ENCODE assay signal across 8 cellular contexts in the genomic region with DNA sequence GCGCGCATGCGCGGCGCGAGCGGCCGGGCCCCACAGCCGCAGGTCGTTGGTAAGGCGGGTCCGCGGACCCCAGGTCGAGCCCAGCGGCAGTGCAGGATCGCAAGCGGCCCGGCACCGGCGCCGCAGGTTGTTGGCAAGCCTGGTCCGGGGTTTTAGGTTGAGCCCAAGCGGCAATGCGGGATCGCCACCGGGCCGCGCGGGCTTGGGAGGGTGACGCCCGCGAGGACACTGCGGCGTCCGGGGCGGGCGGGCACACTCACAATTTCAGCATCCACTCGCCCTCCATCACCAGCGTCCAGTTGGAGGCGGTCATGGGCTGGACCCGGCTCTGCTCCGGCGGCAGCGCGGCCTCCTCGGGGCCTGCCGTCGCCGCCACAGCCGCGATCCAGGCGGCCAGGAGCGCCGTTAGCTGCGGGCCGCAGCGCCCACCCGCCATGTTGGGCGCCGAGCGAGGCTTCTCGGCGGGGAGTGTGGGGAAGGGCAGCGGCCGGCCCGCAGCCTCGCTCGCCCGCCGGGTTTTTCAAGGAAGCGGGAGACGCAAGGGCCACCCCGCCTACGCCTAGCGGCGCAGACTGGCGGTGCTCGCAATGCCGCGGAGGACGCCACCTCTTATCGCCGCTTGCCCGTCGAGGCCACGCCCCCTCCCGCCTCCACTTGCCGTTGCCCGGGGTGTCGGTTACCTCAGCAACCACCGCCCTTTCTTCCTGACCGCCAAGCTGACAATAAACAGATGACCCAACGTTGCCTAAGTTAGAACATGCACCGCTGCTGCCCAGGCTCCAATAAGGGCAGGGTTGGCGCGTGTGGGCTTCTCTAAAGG. TPM values are rescaled to one million over a fixed set of nuclear protein-coding genes. Genes with fewer than 3 reads are reported as not detected.
DNase-seq lines count a peak whose midpoint lies in the region; TF ChIP-seq lines count a peak whose summit lies in the region.

A gene with protein sequence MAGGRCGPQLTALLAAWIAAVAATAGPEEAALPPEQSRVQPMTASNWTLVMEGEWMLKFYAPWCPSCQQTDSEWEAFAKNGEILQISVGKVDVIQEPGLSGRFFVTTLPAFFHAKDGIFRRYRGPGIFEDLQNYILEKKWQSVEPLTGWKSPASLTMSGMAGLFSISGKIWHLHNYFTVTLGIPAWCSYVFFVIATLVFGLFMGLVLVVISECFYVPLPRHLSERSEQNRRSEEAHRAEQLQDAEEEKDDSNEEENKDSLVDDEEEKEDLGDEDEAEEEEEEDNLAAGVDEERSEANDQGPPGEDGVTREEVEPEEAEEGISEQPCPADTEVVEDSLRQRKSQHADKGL (minus strand): TSS at position 584 of the 820 bp plus-strand sequence. CDS start 148 bp downstream, at position 436.

- H3K27me3 ChIP-seq in H7 (ENCODE audit: control insufficient read depth, insufficient read depth, low read length) = no peaks in the 10 kb centered on the region; the same call in 1 of the 2 replicates
- H3K27me3 ChIP-seq in Loucy (ENCODE audit: insufficient read depth, low read length, poor library complexity, severe bottlenecking) = no peaks in the 10 kb centered on the region
- no peaks in the 10 kb centered on the region for H3K27me3 ChIP-seq in neural progenitor cell

- H3K4me1 Mint-ChIP-seq in neural progenitor cell = peaks cover 10% of the 10 kb centered on the region

- DNase-seq in G401 (ENCODE audit: low spot score) (peak; percentile 98), H7 (peak; percentile 92), SIG-M5 (lab: John Stamatoyannopoulos, UW) (peak; percentile 87), activated gamma-delta T cell treated with Interleukin-2 at 50 U/mL for 16 hours (peak; percentile 90), fibroblast of villous mesenchyme (ENCODE audit: low read depth) (peak; percentile 99), neural progenitor cell (ENCODE audit: low spot score) (peak; percentile 98), stromal cell of bone marrow (ENCODE audit: low read depth) (peak; percentile 89)

- H3K9me3 ChIP-seq in Loucy (ENCODE audit: insufficient read depth, low read depth, low read length) (no peaks in the 10 kb centered on the region), neural progenitor cell (ENCODE audit: low read depth) (no peaks in the 10 kb centered on the region)

- H3K4me3 Mint-ChIP-seq in neural progenitor cell = peak within 1 kb of the TSS; percentile 89

- no peaks in the 10 kb centered on the region for H3K36me3 ChIP-seq in H7 (replicated peaks; ENCODE audit: control insufficient read depth, insufficient read depth, low read length)
- no peaks in the 10 kb centered on the region for H3K36me3 ChIP-seq in Loucy (ENCODE audit: insufficient read depth, low read length)
- H3K36me3 ChIP-seq in neural progenitor cell = no peaks in the 10 kb centered on the region

- peaks cover 3% of the 10 kb centered on the region for H3K27me3 Mint-ChIP-seq in neural progenitor cell (ENCODE audit: insufficient read depth, low read depth)

- no peaks in the 10 kb centered on the region for H3K9me2 ChIP-seq in Loucy (replicated peaks; ENCODE audit: low read depth, low read length)

- H3K9ac ChIP-seq in Loucy (ENCODE audit: low read depth, low read length, poor library complexity, severe bottlenecking) = peak within 1 kb of the TSS; percentile 94
- peak within 1 kb of the TSS; percentile 33 for H3K9ac ChIP-seq in neural progenitor cell

- H3K27ac Mint-ChIP-seq in neural progenitor cell = peak within 1 kb of the TSS; percentile 98

- H3K79me2 ChIP-seq in Loucy (ENCODE audit: insufficient read depth, low read length) = peaks cover 44% of the 10 kb centered on the region
- H3K79me2 ChIP-seq in neural progenitor cell (ENCODE audit: low read depth) = no peaks in the 10 kb centered on the region

- peaks cover 9% of the 10 kb centered on the region; the same call in 1 of the 2 replicates for H3F3A ChIP-seq in Loucy (ENCODE audit: low read depth)
- no peaks in the 10 kb centered on the region for H3F3A ChIP-seq in neural progenitor cell (ENCODE audit: low read depth)

- peaks cover 59% of the 10 kb centered on the region for H3K4me1 ChIP-seq in Loucy (ENCODE audit: insufficient read depth, low read length, poor library complexity, severe bottlenecking)
- peaks cover 11% of the 10 kb centered on the region for H3K4me1 ChIP-seq in neural progenitor cell

- peak; percentile 26 for TF ChIP-seq CTCF in Loucy (conservative IDR thresholded peaks at IDR 0.05; ENCODE audit: low read length)
- peak; percentile 37 for TF ChIP-seq CTCF in fibroblast of villous mesenchyme (IDR thresholded peaks at IDR 0.05; ENCODE audit: insufficient read depth, low read depth, low read length)
- peak; percentile 46 for TF ChIP-seq CTCF in neural progenitor cell (IDR thresholded peaks at IDR 0.05)

- H3K4me3 ChIP-seq in H7 (ENCODE audit: insufficient read depth, low read depth, low read length) (peak within 1 kb of the TSS; percentile 88), Loucy (ENCODE audit: low read length, poor library complexity, severe bottlenecking) (peak within 1 kb of the TSS; percentile 83), fibroblast of villous mesenchyme (ENCODE audit: low read depth, low read length) (peak within 1 kb of the TSS; percentile 80), neural progenitor cell (peak within 1 kb of the TSS; percentile 61)

- no peaks in the 10 kb centered on the region for H3K36me3 Mint-ChIP-seq in neural progenitor cell

- no peaks in the 10 kb centered on the region for H3K9me3 Mint-ChIP-seq in neural progenitor cell

- H4K20me1 ChIP-seq in Loucy (ENCODE audit: insufficient read depth, low read length, poor library complexity, severe bottlenecking) (peaks cover 33% of the 10 kb centered on the region), neural progenitor cell (ENCODE audit: low read depth) (no peaks in the 10 kb centered on the region)

- in situ Hi-C loops in G401 (cut with HindIII; ENCODE audit: low sequenced_read_pairs) = no loop called here

- H3K27ac ChIP-seq in neural progenitor cell = peak within 1 kb of the TSS; percentile 56

- peak within 1 kb of the TSS; percentile 91 for H3K4me2 ChIP-seq in Loucy (ENCODE audit: low read depth, low read length, poor library complexity, severe bottlenecking)
- H3K4me2 ChIP-seq in neural progenitor cell = peak within 1 kb of the TSS; percentile 73

- H2AFZ ChIP-seq in Loucy (ENCODE audit: low read length) (peak within 1 kb of the TSS; percentile 60), neural progenitor cell (replicated peaks) (peak within 1 kb of the TSS; percentile 60)

RNA-seq across cellular contexts. Expression of the gene that starts here (rescaled TPM):
- 2.6 and 3.3 TPM in 2 replicates for total RNA-seq in G401 (2014; rRNA removed; shearing (Covaris generic))
- 7.1 and 8.2 TPM in 2 replicates for total RNA-seq in H7 (2014; rRNA removed; shearing (Covaris generic))
- total RNA-seq in fibroblast of villous mesenchyme (32.8 and 36.1 TPM in 2 replicates), neural progenitor cell (ENCODE audit: low replicate concordance) (9.3 and 10.4 TPM in 2 replicates)

Comparison
In these comparisons a context has a peak if more than half of its experiments do, and no peak if none do; other contexts are left out.
1. Peak in every context shown above with its lines: DNase-seq, H3K4me3 ChIP-seq and H3K27ac ChIP-seq.